ENCODE assay signal across 24 cellular contexts in the genomic region with DNA sequence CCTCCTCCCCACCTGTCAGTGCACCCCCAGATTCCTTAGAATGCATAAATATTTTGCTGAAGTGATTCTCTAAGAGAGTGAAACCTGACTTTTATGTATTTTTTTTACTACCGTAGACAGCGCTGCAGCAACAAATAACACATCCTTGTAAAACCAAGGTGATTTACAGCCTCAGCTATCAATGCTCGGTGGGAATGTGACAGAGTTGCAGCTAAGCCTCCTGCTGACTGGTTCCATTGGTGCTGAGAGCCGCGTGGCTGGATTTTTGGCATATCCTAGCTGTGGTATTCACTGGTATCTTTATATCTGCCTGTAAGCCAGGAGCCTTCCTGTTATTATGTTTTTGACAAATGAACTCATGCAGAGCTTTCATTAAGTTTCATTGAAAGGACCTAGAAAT. TPM values are rescaled to one million over a fixed set of nuclear protein-coding genes. Genes with fewer than 3 reads are reported as not detected.
"Had no signal": no experiment of that assay in that cellular context is flagged by ENCODE, and none has a peak within 500 bp of the region (broad histone marks: within the 10 kb centered on the region; RNA-seq: fewer than 3 reads in every experiment).

No MANE protein-coding gene starts in this region.

- H3K4me3 ChIP-seq: left ventricle myocardium inferior, ovary, upper lobe of right lung had no signal

- H3K9me3 ChIP-seq: left ventricle myocardium inferior, neutrophil, ovary, upper lobe of right lung had no signal

- H3K36me3 ChIP-seq: left ventricle myocardium inferior, neutrophil, ovary, upper lobe of right lung had no signal

- H3K27me3 ChIP-seq: ovary, upper lobe of right lung had no signal

- ATAC-seq: activated CD4-positive, alpha-beta T cell treated with anti-CD3 and anti-CD28 coated beads for 36 hours; foreskin keratinocyte; natural killer cell; right cardiac atrium; stimulated activated naive CD8-positive, alpha-beta T cell treated with anti-CD3 and anti-CD28 coated beads, Interleukin-15, Interleukin-2, amounts not matched to agents 100 U/mL and 50 U/mL, for 24 hours; T-cell; upper lobe of right lung had no signal

- H3K4me1 ChIP-seq: foreskin keratinocyte had no signal

- DNase-seq: activated CD4-positive, alpha-beta T cell treated with anti-CD3 and anti-CD28 coated beads for 36 hours; activated CD4-positive, alpha-beta T cell treated with anti-CD3 and anti-CD28 coated beads, Interleukin-2, amount 50 U/mL, for 4 hours; activated CD8-positive, alpha-beta memory T cell treated with anti-CD3 and anti-CD28 coated beads for 24 hours; activated CD8-positive, alpha-beta memory T cell treated with anti-CD3 and anti-CD28 coated beads, Interleukin-2, amount 50 U/mL, for 48 hours; activated naive CD4-positive, alpha-beta T cell treated with anti-CD3 and anti-CD28 coated beads for 36 hours; activated naive CD8-positive, alpha-beta T cell treated with anti-CD3 and anti-CD28 coated beads, Interleukin-2, amount 10 ng/mL, durations not matched to agents 7 days and 5 days; activated T-cell treated with anti-CD3 and anti-CD28 coated beads, Interleukin-2, amount 50 U/mL, for 48 hours; amygdala; effector CD4-positive, alpha-beta T cell; erythroblast; foreskin keratinocyte; hippocampal formation; kidney glomerular epithelial cell; left ventricle myocardium inferior; mammary epithelial cell; midbrain; natural killer cell; ovary; stimulated activated CD4-positive, alpha-beta T cell treated with anti-CD3 and anti-CD28 coated beads, Interleukin-4, amount 100 ng/mL, for 24 hours; stimulated activated naive CD8-positive, alpha-beta T cell treated with anti-CD3 and anti-CD28 coated beads, Interleukin-15, Interleukin-2, amounts not matched to agents 100 U/mL and 50 U/mL, for 24 hours; T-cell; upper lobe of right lung had no signal

- H3K27ac ChIP-seq: foreskin keratinocyte, left ventricle myocardium inferior, neutrophil, ovary, upper lobe of right lung had no signal

RNA-seq across cellular contexts. Expression of a gene that starts 11.0 kb away (rescaled TPM):
- total RNA-seq: activated naive CD4-positive, alpha-beta T cell treated with anti-CD3 and anti-CD28 coated beads for 36 hours; foreskin keratinocyte; mammary epithelial cell; natural killer cell had no signal
